Comparison of ENCODE assay signal across 22 cellular contexts in genomic region chrX:103756736-103757135, GRCh38. TPM values are rescaled to one million over a fixed set of nuclear protein-coding genes. Genes with fewer than 3 reads are reported as not detected.
"Had no signal": no experiment of that assay in that cellular context is flagged by ENCODE, and none has a peak within 500 bp of the region (broad histone marks: within the 10 kb centered on the region; RNA-seq: fewer than 3 reads in every experiment).

No MANE protein-coding gene starts in this region.

- H3K4me3 ChIP-seq: gastrocnemius medialis, heart left ventricle, lung, neural progenitor cell, thoracic aorta had no signal

- H3K4me1 Mint-ChIP-seq: activated T-helper 17 cell treated with anti-CD3 and anti-CD28 coated beads, Interleukin-2, amount 50 U/mL, for 72 hours; mesothelial cell of epicardium; neural progenitor cell had no signal

- H3K27me3 Mint-ChIP-seq: activated T-helper 17 cell treated with anti-CD3 and anti-CD28 coated beads, Interleukin-2, amount 50 U/mL, for 72 hours had no signal

- H3K36me3 ChIP-seq: gastrocnemius medialis, heart left ventricle, neural progenitor cell, thoracic aorta had no signal

- DNase-seq: activated CD4-positive, alpha-beta T cell treated with anti-CD3 and anti-CD28 coated beads, Interleukin-2, amount 50 U/mL, for 4 hours; activated naive CD4-positive, alpha-beta T cell treated with Interleukin-2 at 50 U/mL for 16 hours; anterior cingulate cortex; dermis blood vessel endothelial cell; gastrocnemius medialis; heart left ventricle; left cardiac atrium; stimulated activated CD4-positive, alpha-beta T cell treated with anti-CD3 and anti-CD28 coated beads, Interleukin-12 subunit alpha, Interleukin-12 subunit beta, amount 100 ng/mL, for 4 hours; stimulated activated CD4-positive, alpha-beta T cell treated with anti-CD3 and anti-CD28 coated beads, Interleukin-2, amount 100 ng/mL, for 24 hours; T-helper 9 cell had no signal

- H2AFZ ChIP-seq: neural progenitor cell had no signal

- ATAC-seq: activated CD4-positive, CD25-positive, alpha-beta regulatory T cell treated with anti-CD3 and anti-CD28 coated beads, Interleukin-2, amount 50 U/mL, for 24 hours; activated T-helper 17 cell treated with anti-CD3 and anti-CD28 coated beads, Interleukin-2, amount 50 U/mL, for 72 hours; gastrocnemius medialis; heart left ventricle; left cardiac atrium had no signal

- H3K4me3 Mint-ChIP-seq: activated T-helper 17 cell treated with anti-CD3 and anti-CD28 coated beads, Interleukin-2, amount 50 U/mL, for 72 hours; mesothelial cell of epicardium; neural progenitor cell had no signal

- H3K27ac Mint-ChIP-seq: activated T-helper 17 cell treated with anti-CD3 and anti-CD28 coated beads, Interleukin-2, amount 50 U/mL, for 72 hours; mesothelial cell of epicardium; neural progenitor cell had no signal

- H3K9me3 ChIP-seq: gastrocnemius medialis, thoracic aorta had no signal

- H3K9ac ChIP-seq: neural progenitor cell had no signal

- H3K4me1 ChIP-seq: gastrocnemius medialis, heart left ventricle had no signal

- H3K4me2 ChIP-seq: neural progenitor cell had no signal

- H3K27me3 ChIP-seq: gastrocnemius medialis, neural progenitor cell had no signal

- H3K27ac ChIP-seq: epithelial cell of prostate, gastrocnemius medialis, heart left ventricle, neural progenitor cell, thoracic aorta had no signal

RNA-seq across cellular contexts. Expression of gene PLP1, which starts 19.9 kb away (rescaled TPM):
- total RNA-seq: activated T-helper 17 cell treated with anti-CD3 and anti-CD28 coated beads, Interleukin-2, amount 50 U/mL, for 72 hours; bronchial epithelial cell; dermis blood vessel endothelial cell had no signal

RNA-seq across cellular contexts. Expression of gene TMEM31, which starts 46.0 kb away (rescaled TPM):
- total RNA-seq: activated T-helper 17 cell treated with anti-CD3 and anti-CD28 coated beads, Interleukin-2, amount 50 U/mL, for 72 hours; bronchial epithelial cell; chondrocyte; dermis blood vessel endothelial cell; fibroblast of lung; gastrocnemius medialis; heart left ventricle; left cardiac atrium; osteocyte; thoracic aorta; urinary bladder had no signal
